In genomic region chr6:32622545-32623401, GRCh38 we compare ENCODE assay signal across 8 cellular contexts. TPM values are rescaled to one million over a fixed set of nuclear protein-coding genes. Genes with fewer than 3 reads are reported as not detected.
DNase-seq lines count a peak whose midpoint lies in the region; ATAC-seq and TF ChIP-seq lines count a peak whose summit lies in the region.

No MANE protein-coding gene starts in this region.

- DNase-seq in AG09319 (ENCODE audit: extremely low read depth, low read depth) (no peak), iPS DF 4.7 (ENCODE audit: extremely low read depth, low spot score) (peak; percentile 38), posterior cingulate gyrus (no peak)
- peak; percentile 56 for DNase-seq in activated naive CD4-positive, alpha-beta T cell treated with anti-CD3 and anti-CD28 coated beads for 36 hours
- peak; percentile 49 for DNase-seq in stimulated activated CD8-positive, alpha-beta memory T cell treated with anti-CD3 and anti-CD28 coated beads, Interleukin-4, amount 100 ng/mL, for 48 hours

- peaks cover 32% of the 10 kb centered on the region for H3K4me1 Mint-ChIP-seq in activated naive CD4-positive, alpha-beta T cell treated with anti-CD3 and anti-CD28 coated beads for 36 hours (ENCODE audit: low read depth)

- H3K27ac ChIP-seq in OCI-LY3 (ENCODE audit: low read length), result peak overlapping the region; percentile 97

- no peaks in the 10 kb centered on the region for H3K27me3 ChIP-seq in OCI-LY3 (ENCODE audit: low read depth, low read length)

- CTCF ChIA-PET in activated naive CD4-positive, alpha-beta T cell treated with anti-CD3 and anti-CD28 coated beads for 36 hours (lab: Charles Lee), result interaction anchor here (0.6 to 1.3 kb wide), 3 partner anchors 163 to 209 kb away, joined by 3 read pairs; no protein-coding TSS in a partner anchor

- peaks cover 3% of the 10 kb centered on the region for H3K36me3 Mint-ChIP-seq in activated naive CD4-positive, alpha-beta T cell treated with anti-CD3 and anti-CD28 coated beads for 36 hours (ENCODE audit: low read depth)

- ATAC-seq in GM18858 (IDR thresholded peaks at IDR 0.05; ENCODE audit: unreplicated experiment), result peak; percentile 70
- peak; percentile 63 for ATAC-seq in HG02943 (IDR thresholded peaks at IDR 0.05; ENCODE audit: low read depth, unreplicated experiment)

- intact Hi-C loops in activated naive CD4-positive, alpha-beta T cell treated with anti-CD3 and anti-CD28 coated beads for 36 hours (cut with micrococcal nuclease), result loop anchor here (1.0 to 10.0 kb wide), 5 partner anchors 12 to 368 kb away; partner anchors contain the start of gene HLA-DQB1
- intact Hi-C loops in posterior cingulate gyrus (cut with DNase I), result no loop called here

- no peaks in the 10 kb centered on the region for H3K79me2 ChIP-seq in OCI-LY3 (ENCODE audit: low read length)

- H3K4me2 ChIP-seq in OCI-LY3 (ENCODE audit: low read length), result peak overlapping the region; percentile 89

- H2AFZ ChIP-seq in OCI-LY3 (ENCODE audit: low read depth, low read length), result no peak overlapping the region

- no peaks in the 10 kb centered on the region for H4K20me1 ChIP-seq in OCI-LY3 (ENCODE audit: insufficient read depth, low read length)

- peaks cover 43% of the 10 kb centered on the region for H3K4me1 ChIP-seq in OCI-LY3 (ENCODE audit: low read length)

- peaks cover 5% of the 10 kb centered on the region; the same call in 1 of the 2 replicates for H3K9me3 ChIP-seq in OCI-LY3 (ENCODE audit: insufficient read depth, low read length)

- peak; percentile 42 for TF ChIP-seq CTCF in AG09319 (IDR thresholded peaks at IDR 0.05; ENCODE audit: low read depth, low read length)
- TF ChIP-seq CTCF in OCI-LY3 (IDR thresholded peaks at IDR 0.05; ENCODE audit: low read depth, low read length), result no peak

- peak overlapping the region; percentile 90 for H3K27ac Mint-ChIP-seq in activated naive CD4-positive, alpha-beta T cell treated with anti-CD3 and anti-CD28 coated beads for 36 hours

- H3K36me3 ChIP-seq in OCI-LY3 (replicated peaks; ENCODE audit: low read depth, low read length), result peaks cover 4% of the 10 kb centered on the region

- H3K27me3 Mint-ChIP-seq in activated naive CD4-positive, alpha-beta T cell treated with anti-CD3 and anti-CD28 coated beads for 36 hours (ENCODE audit: low read depth), result no peaks in the 10 kb centered on the region

- H3K9me3 Mint-ChIP-seq in activated naive CD4-positive, alpha-beta T cell treated with anti-CD3 and anti-CD28 coated beads for 36 hours, result peaks cover 8% of the 10 kb centered on the region

- peak overlapping the region; percentile 24 for H3K4me3 Mint-ChIP-seq in activated naive CD4-positive, alpha-beta T cell treated with anti-CD3 and anti-CD28 coated beads for 36 hours

- peak overlapping the region; percentile 55 for H3K4me3 ChIP-seq in OCI-LY3 (ENCODE audit: low read length)

- peak overlapping the region; percentile 38; the same call in 1 of the 2 replicates for H3K9ac ChIP-seq in OCI-LY3 (ENCODE audit: low read length)

RNA-seq across cellular contexts. Expression of gene HLA-DQA1, which starts 14.4 kb away (rescaled TPM):
- under 1 TPM; 0.81 to 0.93 TPM for total RNA-seq in activated naive CD4-positive, alpha-beta T cell treated with anti-CD3 and anti-CD28 coated beads for 36 hours

RNA-seq across cellular contexts. Expression of gene HLA-DRB1, which starts 33.1 kb away (rescaled TPM):
- 1 to 10 TPM; 4.1 to 4.2 TPM for total RNA-seq in activated naive CD4-positive, alpha-beta T cell treated with anti-CD3 and anti-CD28 coated beads for 36 hours

RNA-seq across cellular contexts. Expression of gene HLA-DQB1, which starts 43.7 kb away (rescaled TPM):
- total RNA-seq in activated naive CD4-positive, alpha-beta T cell treated with anti-CD3 and anti-CD28 coated beads for 36 hours, result 1 to 10 TPM; 6.2 to 7.4 TPM

Comparison
In these comparisons a context has a peak if more than half of its experiments do, and no peak if none do; other contexts are left out.
1. DNase-seq: peak in activated naive CD4-positive, alpha-beta T cell treated with anti-CD3 and anti-CD28 coated beads for 36 hours (single experiment), iPS DF 4.7 (single experiment) and stimulated activated CD8-positive, alpha-beta memory T cell treated with anti-CD3 and anti-CD28 coated beads, Interleukin-4, amount 100 ng/mL, for 48 hours (single experiment); none in AG09319 (single experiment) and posterior cingulate gyrus (0 of 10).